In the genomic region with DNA sequence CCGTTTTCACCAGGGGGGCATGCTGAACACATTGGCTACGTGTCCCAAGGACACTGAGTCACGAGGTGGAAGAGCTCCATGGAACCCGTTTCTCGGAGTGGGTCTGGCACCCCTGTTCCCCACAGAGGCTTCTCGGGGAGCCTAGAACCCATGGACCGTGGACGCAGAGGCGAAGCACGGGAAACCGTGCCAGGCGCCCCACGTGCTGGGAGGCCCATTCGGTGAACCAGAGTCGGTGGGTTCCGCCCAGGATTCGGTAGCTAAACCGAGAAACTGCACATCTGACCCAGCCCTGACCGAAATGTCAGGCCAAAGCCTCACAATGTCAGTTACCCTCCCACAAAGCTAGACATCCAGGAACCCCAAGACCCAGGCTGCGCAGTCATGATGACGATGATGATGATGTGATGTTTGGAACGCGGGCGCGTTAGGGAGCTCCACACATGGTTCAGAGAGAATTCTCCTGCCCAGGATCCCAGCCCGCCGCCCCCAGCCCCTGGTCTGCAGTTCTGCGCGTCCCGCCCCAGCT, we compare ENCODE assay signal across 7 cellular contexts. TPM values are rescaled to one million over a fixed set of nuclear protein-coding genes. Genes with fewer than 3 reads are reported as not detected.
DNase-seq lines count a peak whose midpoint lies in the region; ATAC-seq and TF ChIP-seq lines count a peak whose summit lies in the region.

No MANE protein-coding gene starts in this region.

- DNase-seq in T-helper 2 cell treated with Interferon-gamma antibody and Interleukin-4, amounts not matched to agents 5 μg/mL and 100 μg/mL, for 36 hours (ENCODE audit: low spot score) = no peak
- DNase-seq in endodermal cell (no peak), transverse colon (no peak), NCI-H2196 (lab: John Stamatoyannopoulos, UW; ENCODE audit: unreplicated experiment) (no peak)

- peak overlapping the region; percentile 45 for H3K9ac ChIP-seq in endodermal cell (ENCODE audit: extremely low read depth, low read length, poor library complexity, severe bottlenecking)
- H3K9ac ChIP-seq in mucosa of rectum (ENCODE audit: low read depth in 1 of 2, low read length in 2 of 2) = peak overlapping the region; percentile 70 to 71

- peak overlapping the region; percentile 39 for H3K27ac ChIP-seq in endodermal cell (ENCODE audit: low read depth, low read length)
- peak overlapping the region; percentile 59 to 74 for H3K27ac ChIP-seq in mucosa of rectum (ENCODE audit: low read depth in 2 of 2, low read length in 2 of 2)
- H3K27ac ChIP-seq in transverse colon = peak overlapping the region; percentile 82 to 93 (median 85)

- no peaks in the 10 kb centered on the region for H3K36me3 ChIP-seq in endodermal cell (ENCODE audit: control insufficient read depth, insufficient read depth, low read length)
- H3K36me3 ChIP-seq in mucosa of rectum (ENCODE audit: control insufficient read depth in 2 of 2, insufficient read depth in 2 of 2, low read length in 2 of 2) = no peaks in the 10 kb centered on the region
- H3K36me3 ChIP-seq in transverse colon = no peaks in the 10 kb centered on the region

- H3K27me3 ChIP-seq in endodermal cell (ENCODE audit: control insufficient read depth, insufficient read depth, low read length, poor library complexity, severe bottlenecking) = no peaks in the 10 kb centered on the region
- H3K27me3 ChIP-seq in mucosa of rectum (ENCODE audit: control insufficient read depth in 2 of 2, insufficient read depth in 2 of 2, low read length in 2 of 2) = no peaks in the 10 kb centered on the region
- no peaks in the 10 kb centered on the region for H3K27me3 ChIP-seq in transverse colon

- H3K4me1 ChIP-seq in endodermal cell (ENCODE audit: control insufficient read depth, insufficient read depth, low read length) = no peaks in the 10 kb centered on the region
- H3K4me1 ChIP-seq in mucosa of rectum (ENCODE audit: control insufficient read depth in 2 of 2, insufficient read depth in 2 of 2, low read length in 2 of 2) = peaks cover 19 to 34% of the 10 kb centered on the region in 2 donors
- peaks cover 4 to 26% (median 12%) of the 10 kb centered on the region in 4 donors for H3K4me1 ChIP-seq in transverse colon

- no peak for TF ChIP-seq POLR2A in transverse colon (IDR thresholded peaks at IDR 0.05)

- H3K4me3 ChIP-seq in endodermal cell (ENCODE audit: low read length) (peak overlapping the region; percentile 94), mucosa of rectum (ENCODE audit: low read length in 2 of 2) (peak overlapping the region; percentile 84 to 91), transverse colon (peak overlapping the region; percentile 46 to 84 (median 68))

- 12 to 26% methylated on average over 26 to 30 of the region's 30 CpGs for WGBS in endodermal cell (ENCODE audit: insufficient coverage in 1 of 2, insufficient read length in 1 of 2), 2 experiments
- WGBS in transverse colon (ENCODE audit: low coverage in 1 of 2), 2 donors = 22% methylated on average over 30 of the region's 30 CpGs; no CpG with 5 or more reads in 1 of the 2 donors

- peaks cover 43% of the 10 kb centered on the region for H3K4me1 Mint-ChIP-seq in T-helper 2 cell treated with Interferon-gamma antibody and Interleukin-4, amounts not matched to agents 5 μg/mL and 100 μg/mL, for 36 hours (ENCODE audit: low read depth)
- H3K4me1 Mint-ChIP-seq in endodermal cell = peaks cover 2% of the 10 kb centered on the region

- H3K36me3 Mint-ChIP-seq in T-helper 2 cell treated with Interferon-gamma antibody and Interleukin-4, amounts not matched to agents 5 μg/mL and 100 μg/mL, for 36 hours (ENCODE audit: low read depth) = no peaks in the 10 kb centered on the region
- H3K36me3 Mint-ChIP-seq in endodermal cell (ENCODE audit: low read depth) = no peaks in the 10 kb centered on the region

- ATAC-seq in GM18909 (IDR thresholded peaks at IDR 0.05; ENCODE audit: poor library complexity, unreplicated experiment) (peak; percentile 19), HG02938 (IDR thresholded peaks at IDR 0.05; ENCODE audit: unreplicated experiment) (peak; percentile 7)

- H3K9me3 ChIP-seq in endodermal cell (ENCODE audit: control insufficient read depth, low read length) (no peaks in the 10 kb centered on the region), mucosa of rectum (ENCODE audit: control insufficient read depth in 2 of 2, low read length in 2 of 2) (no peaks in the 10 kb centered on the region), transverse colon (no peaks in the 10 kb centered on the region)

- no peak for TF ChIP-seq CTCF in endodermal cell (conservative IDR thresholded peaks at IDR 0.05)
- TF ChIP-seq CTCF in transverse colon (IDR thresholded peaks at IDR 0.05) = peak in 1 of 5 experiments; percentile 9

- peak overlapping the region; percentile 86 for H3K4me3 Mint-ChIP-seq in T-helper 2 cell treated with Interferon-gamma antibody and Interleukin-4, amounts not matched to agents 5 μg/mL and 100 μg/mL, for 36 hours
- peak overlapping the region; percentile 100 for H3K4me3 Mint-ChIP-seq in endodermal cell

- peaks cover 29% of the 10 kb centered on the region for H3K27me3 Mint-ChIP-seq in T-helper 2 cell treated with Interferon-gamma antibody and Interleukin-4, amounts not matched to agents 5 μg/mL and 100 μg/mL, for 36 hours (ENCODE audit: low read depth)
- peaks cover 26% of the 10 kb centered on the region for H3K27me3 Mint-ChIP-seq in endodermal cell (ENCODE audit: insufficient read depth)

- H3K9me3 Mint-ChIP-seq in T-helper 2 cell treated with Interferon-gamma antibody and Interleukin-4, amounts not matched to agents 5 μg/mL and 100 μg/mL, for 36 hours = no peaks in the 10 kb centered on the region
- H3K9me3 Mint-ChIP-seq in endodermal cell = no peaks in the 10 kb centered on the region

- intact Hi-C loops in transverse colon (cut with DNase I; ENCODE audit: low total_unique reads) = no loop called here

- peak overlapping the region; percentile 92 for H3K27ac Mint-ChIP-seq in T-helper 2 cell treated with Interferon-gamma antibody and Interleukin-4, amounts not matched to agents 5 μg/mL and 100 μg/mL, for 36 hours
- H3K27ac Mint-ChIP-seq in endodermal cell = peak overlapping the region; percentile 80

- in situ Hi-C loops in transverse colon (cut with MboI; ENCODE audit: low pct_ligation_motif_present in 1 of 4, low pct_unique_long_range_greater_than_20kb in 1 of 4, low sequenced_read_pairs in 3 of 4) = no loop called here

- TF ChIP-seq EP300 in transverse colon (IDR thresholded peaks at IDR 0.05; ENCODE audit: low read depth) = no peak

RNA-seq across cellular contexts. Expression of a gene that starts 28.5 kb away (rescaled TPM):
- total RNA-seq in endodermal cell = under 1 TPM; 0.53 to 0.62 TPM
- 0.85 TPM for polyA plus RNA-seq in endodermal cell (2013, experiment 1 of 2)
- 0.37 TPM for polyA plus RNA-seq in endodermal cell (2013, experiment 2 of 2)
- 10 to 100 TPM in 2 of 4 donors, 1 to 10 TPM in 2; 2.4 to 14.6 (median 9.9) TPM for total RNA-seq in transverse colon
